ENCODE assay signal across 20 cellular contexts in genomic region chr7:118492466-118492865, GRCh38.
"Had no signal": no experiment of that assay in that cellular context is flagged by ENCODE, and none has a peak within 500 bp of the region (broad histone marks: within the 10 kb centered on the region; RNA-seq: fewer than 3 reads in every experiment).

No MANE protein-coding gene starts in this region.

- H3K9me3 ChIP-seq: ascending aorta, heart left ventricle, mucosa of descending colon, right lobe of liver, uterus had no signal

- DNase-seq: activated gamma-delta T cell treated with Interleukin-2 at 50 U/mL for 16 hours; activated T-cell treated with anti-CD3 and anti-CD28 coated beads, Interleukin-2, amount 50 U/mL, for 1 hour; brain microvascular endothelial cell; endodermal cell; heart left ventricle; islet precursor cell; left cardiac atrium; mucosa of descending colon; nucleus accumbens; right lobe of liver; stimulated activated CD4-positive, alpha-beta T cell treated with anti-CD3 and anti-CD28 coated beads, Interleukin-1b, Interleukin-23, amount 100 ng/mL, for 48 hours; stimulated activated naive CD8-positive, alpha-beta T cell treated with anti-CD3 and anti-CD28 coated beads, Interleukin-15, amount 100 ng/mL, for 72 hours; T-helper 9 cell; trophoblast cell; uterus had no signal

- H3K27ac ChIP-seq: ascending aorta, brain microvascular endothelial cell, coronary artery, heart left ventricle, parathyroid adenoma, right lobe of liver, skin epidermis, uterus had no signal

- H3K36me3 ChIP-seq: ascending aorta, brain microvascular endothelial cell, heart left ventricle, right lobe of liver, uterus had no signal

- ATAC-seq: heart left ventricle; left cardiac atrium; mucosa of descending colon; right lobe of liver; stimulated activated naive CD8-positive, alpha-beta T cell treated with anti-CD3 and anti-CD28 coated beads, Interleukin-15, amount 100 ng/mL, for 72 hours; WTC11 had no signal

- H3K79me2 ChIP-seq: parathyroid adenoma had no signal

- H2AFZ ChIP-seq: parathyroid adenoma had no signal

- H3K9ac ChIP-seq: parathyroid adenoma had no signal

- H3K27me3 ChIP-seq: ascending aorta, brain microvascular endothelial cell, heart left ventricle, right lobe of liver, uterus had no signal

- H3K4me1 ChIP-seq: ascending aorta, heart left ventricle, parathyroid adenoma, right lobe of liver, uterus had no signal

- H3K4me3 ChIP-seq: ascending aorta, coronary artery, heart left ventricle, mucosa of descending colon, right lobe of liver, skin epidermis, uterus had no signal
